Comparison of ENCODE assay signal across 8 cellular contexts in genomic region chr17:9020824-9021157, GRCh38. TPM values are rescaled to one million over a fixed set of nuclear protein-coding genes. Genes with fewer than 3 reads are reported as not detected.
DNase-seq lines count a peak whose midpoint lies in the region; ATAC-seq and TF ChIP-seq lines count a peak whose summit lies in the region.

No MANE protein-coding gene starts in this region.

- H3K27ac ChIP-seq in left lung, result no peak overlapping the region
- H3K27ac ChIP-seq in thoracic aorta, result peak overlapping the region; percentile 33 to 89

- H3K4me3 Mint-ChIP-seq in activated T-helper 1 cell treated with anti-CD3 and anti-CD28 coated beads, Interleukin-12 subunit alpha, Interleukin-12 subunit beta, Interleukin-2, Interleukin-4 antibody, amounts not matched to agents 30 ng/mL and 10 ng/mL and 1 ng/mL, durations not matched to agents 14 hours and 24 hours and 36 hours, result peak overlapping the region; percentile 64

- H3K9me3 ChIP-seq in left lung (no peaks in the 10 kb centered on the region), thoracic aorta (no peaks in the 10 kb centered on the region)

- H3K27me3 ChIP-seq in left lung (peaks cover 63 to 100% of the 10 kb centered on the region in 2 donors), thoracic aorta (replicated peaks; ENCODE audit: insufficient read depth) (no peaks in the 10 kb centered on the region)

- H3K27ac Mint-ChIP-seq in activated T-helper 1 cell treated with anti-CD3 and anti-CD28 coated beads, Interleukin-12 subunit alpha, Interleukin-12 subunit beta, Interleukin-2, Interleukin-4 antibody, amounts not matched to agents 30 ng/mL and 10 ng/mL and 1 ng/mL, durations not matched to agents 14 hours and 24 hours and 36 hours, result peak overlapping the region; percentile 17

- H3K36me3 ChIP-seq in left lung, result no peaks in the 10 kb centered on the region
- H3K36me3 ChIP-seq in thoracic aorta, result no peaks in the 10 kb centered on the region

- H3K4me3 ChIP-seq in left lung, result peak overlapping the region; percentile 43 to 67
- H3K4me3 ChIP-seq in thoracic aorta, result peak overlapping the region; percentile 90

- no peaks in the 10 kb centered on the region for H3K36me3 Mint-ChIP-seq in activated T-helper 1 cell treated with anti-CD3 and anti-CD28 coated beads, Interleukin-12 subunit alpha, Interleukin-12 subunit beta, Interleukin-2, Interleukin-4 antibody, amounts not matched to agents 30 ng/mL and 10 ng/mL and 1 ng/mL, durations not matched to agents 14 hours and 24 hours and 36 hours (ENCODE audit: low read depth)

- H3K4me1 Mint-ChIP-seq in activated T-helper 1 cell treated with anti-CD3 and anti-CD28 coated beads, Interleukin-12 subunit alpha, Interleukin-12 subunit beta, Interleukin-2, Interleukin-4 antibody, amounts not matched to agents 30 ng/mL and 10 ng/mL and 1 ng/mL, durations not matched to agents 14 hours and 24 hours and 36 hours (ENCODE audit: low read depth), result peaks cover 4% of the 10 kb centered on the region

- intact Hi-C loops in activated T-helper 1 cell treated with anti-CD3 and anti-CD28 coated beads, Interleukin-12 subunit alpha, Interleukin-12 subunit beta, Interleukin-2, Interleukin-4 antibody, amounts not matched to agents 30 ng/mL and 10 ng/mL and 1 ng/mL, durations not matched to agents 14 hours and 24 hours and 36 hours (cut with micrococcal nuclease), result loop anchor here (2.0 to 10.0 kb wide), 4 partner anchors 16 to 1806 kb away; partner anchors contain the start of genes ACADVL, DLG4 and MYH10
- intact Hi-C loops in left lung (cut with DNase I), result no loop called here

- peaks cover 50% of the 10 kb centered on the region for H3K27me3 Mint-ChIP-seq in activated T-helper 1 cell treated with anti-CD3 and anti-CD28 coated beads, Interleukin-12 subunit alpha, Interleukin-12 subunit beta, Interleukin-2, Interleukin-4 antibody, amounts not matched to agents 30 ng/mL and 10 ng/mL and 1 ng/mL, durations not matched to agents 14 hours and 24 hours and 36 hours (ENCODE audit: insufficient read depth)

- H3K9me3 Mint-ChIP-seq in activated T-helper 1 cell treated with anti-CD3 and anti-CD28 coated beads, Interleukin-12 subunit alpha, Interleukin-12 subunit beta, Interleukin-2, Interleukin-4 antibody, amounts not matched to agents 30 ng/mL and 10 ng/mL and 1 ng/mL, durations not matched to agents 14 hours and 24 hours and 36 hours, result no peaks in the 10 kb centered on the region

- TF ChIP-seq CTCF in left lung (IDR thresholded peaks at IDR 0.05), result no peak
- TF ChIP-seq CTCF in thoracic aorta (IDR thresholded peaks at IDR 0.05), result no peak

- no peak for ATAC-seq in left lung
- no peak for ATAC-seq in thoracic aorta (ENCODE audit: insufficient number of reproducible peaks, low FRiP score, low read depth)
- no peak for ATAC-seq in GM18868 (IDR thresholded peaks at IDR 0.05; ENCODE audit: unreplicated experiment)
- ATAC-seq in GM21723 (IDR thresholded peaks at IDR 0.05; ENCODE audit: unreplicated experiment), result no peak

- H3K4me1 ChIP-seq in left lung, result peaks cover 10 to 35% of the 10 kb centered on the region in 2 donors
- peaks cover 4 to 19% of the 10 kb centered on the region in 2 donors for H3K4me1 ChIP-seq in thoracic aorta (ENCODE audit: control insufficient read depth in 1 of 2, low read depth in 2 of 2)

- peak; percentile 30 for DNase-seq in activated CD4-positive, CD25-positive, alpha-beta regulatory T cell treated with anti-CD3 and anti-CD28 coated beads, Interleukin-2, amount 50 U/mL, for 72 hours
- DNase-seq in activated CD4-positive, CD25-positive, alpha-beta regulatory T cell (lab: John Stamatoyannopoulos, UW), result no peak
- no peak for DNase-seq in activated T-helper 1 cell treated with anti-CD3 and anti-CD28 coated beads, Interleukin-12 subunit alpha, Interleukin-12 subunit beta, Interleukin-2, Interleukin-4 antibody, amounts not matched to agents 30 ng/mL and 10 ng/mL and 1 ng/mL, durations not matched to agents 14 hours and 24 hours and 36 hours (ENCODE audit: low spot score)
- DNase-seq in left lung (no peak), thoracic aorta (ENCODE audit: low spot score) (no peak), OCI-M1 (lab: John Stamatoyannopoulos, UW) (no peak)

RNA-seq across cellular contexts. Expression of gene NTN1, which starts 0.5 kb away (rescaled TPM):
- 0.34 and 0.44 TPM in 2 replicates for total RNA-seq in activated T-helper 1 cell treated with anti-CD3 and anti-CD28 coated beads, Interleukin-12 subunit alpha, Interleukin-12 subunit beta, Interleukin-2, Interleukin-4 antibody, amounts not matched to agents 30 ng/mL and 10 ng/mL and 1 ng/mL, durations not matched to agents 14 hours and 24 hours and 36 hours
- total RNA-seq in left lung, result 1 to 10 TPM; 2.0 to 4.9 TPM
- total RNA-seq in thoracic aorta, result 10 to 100 TPM; 68.8 to 79.0 TPM

RNA-seq across cellular contexts. Expression of gene PIK3R5, which starts 55.3 kb away (rescaled TPM):
- 30.5 and 33.6 TPM in 2 replicates for total RNA-seq in activated T-helper 1 cell treated with anti-CD3 and anti-CD28 coated beads, Interleukin-12 subunit alpha, Interleukin-12 subunit beta, Interleukin-2, Interleukin-4 antibody, amounts not matched to agents 30 ng/mL and 10 ng/mL and 1 ng/mL, durations not matched to agents 14 hours and 24 hours and 36 hours
- total RNA-seq in left lung (10 to 100 TPM; 19.4 to 84.8 TPM), thoracic aorta (10 to 100 TPM; 30.7 to 42.9 TPM)

Comparison
In these comparisons a context has a peak if more than half of its experiments do, and no peak if none do; other contexts are left out.
1. H3K27ac ChIP-seq: peak in thoracic aorta (2 of 2); none in left lung (0 of 2).
2. RNA of gene NTN1, which starts 0.5 kb away (total RNA-seq): 68.8 to 79.0 TPM in thoracic aorta; 2.0 to 4.9 TPM in left lung and 0.34 to 0.44 TPM in activated T-helper 1 cell treated with anti-CD3 and anti-CD28 coated beads, Interleukin-12 subunit alpha, Interleukin-12 subunit beta, Interleukin-2, Interleukin-4 antibody, amounts not matched to agents 30 ng/mL and 10 ng/mL and 1 ng/mL, durations not matched to agents 14 hours and 24 hours and 36 hours; every median in the first group is over 10 times any median in the second.